In genomic region chr3:12516873-12517272, GRCh38 we compare ENCODE assay signal across 35 cellular contexts. TPM values are rescaled to one million over a fixed set of nuclear protein-coding genes. Genes with fewer than 3 reads are reported as not detected.
"Had no signal": no experiment of that assay in that cellular context is flagged by ENCODE, and none has a peak within 500 bp of the region (broad histone marks: within the 10 kb centered on the region; RNA-seq: fewer than 3 reads in every experiment).

No MANE protein-coding gene starts in this region.

- H3K4me3 ChIP-seq: body of pancreas, breast epithelium had no signal

- H3K4me1 ChIP-seq: breast epithelium had no signal

- H3K27me3 ChIP-seq: body of pancreas, brain microvascular endothelial cell, breast epithelium had no signal

- ATAC-seq: activated CD4-positive, alpha-beta T cell treated with anti-CD3 and anti-CD28 coated beads for 36 hours; activated CD4-positive, CD25-positive, alpha-beta regulatory T cell treated with anti-CD3 and anti-CD28 coated beads, Interleukin-2, amount 50 U/mL, for 24 hours; activated CD8-positive, alpha-beta memory T cell treated with anti-CD3 and anti-CD28 coated beads, Interleukin-2, amount 10 ng/mL, durations not matched to agents 7 days and 5 days; activated CD8-positive, alpha-beta T cell treated with anti-CD3 and anti-CD28 coated beads, Interleukin-2, amount 10 ng/mL, durations not matched to agents 7 days and 5 days; activated naive CD8-positive, alpha-beta T cell treated with anti-CD3 and anti-CD28 coated beads, Interleukin-2, amount 50 U/mL, for 24 hours; body of pancreas; WTC11 had no signal

- H3K27ac ChIP-seq: body of pancreas, brain microvascular endothelial cell, breast epithelium, WERI-Rb-1 had no signal

- H3K36me3 ChIP-seq: breast epithelium had no signal

- H3K9me3 ChIP-seq: body of pancreas, breast epithelium had no signal

- DNase-seq: activated CD4-positive, alpha-beta memory T cell treated with anti-CD3 and anti-CD28 coated beads, Interleukin-2, amount 10 ng/mL, durations not matched to agents 7 days and 5 days; activated CD4-positive, alpha-beta T cell treated with anti-CD3 and anti-CD28 coated beads for 1 hour; activated CD4-positive, alpha-beta T cell treated with anti-CD3 and anti-CD28 coated beads for 36 hours; activated CD4-positive, alpha-beta T cell treated with anti-CD3 and anti-CD28 coated beads for 48 hours; activated CD4-positive, alpha-beta T cell treated with anti-CD3 and anti-CD28 coated beads, Interleukin-2, amount 10 ng/mL, durations not matched to agents 7 days and 5 days; activated CD4-positive, alpha-beta T cell treated with anti-CD3 and anti-CD28 coated beads, Interleukin-2, amount 50 U/mL, for 48 hours; activated CD4-positive, CD25-positive, alpha-beta regulatory T cell; activated CD8-positive, alpha-beta memory T cell treated with anti-CD3 and anti-CD28 coated beads for 24 hours; activated CD8-positive, alpha-beta memory T cell treated with anti-CD3 and anti-CD28 coated beads, Interleukin-2, amount 10 ng/mL, durations not matched to agents 7 days and 5 days; activated CD8-positive, alpha-beta memory T cell treated with anti-CD3 and anti-CD28 coated beads, Interleukin-2, amount 50 U/mL, for 48 hours; activated CD8-positive, alpha-beta T cell treated with anti-CD3 and anti-CD28 coated beads, Interleukin-2, amount 10 ng/mL, durations not matched to agents 7 days and 5 days; activated effector memory CD4-positive, alpha-beta T cell treated with Interleukin-2 at 50 U/mL for 16 hours; activated gamma-delta T cell; activated naive CD4-positive, alpha-beta T cell treated with anti-CD3 and anti-CD28 coated beads, Interleukin-2, amount 10 ng/mL, durations not matched to agents 7 days and 5 days; activated naive CD4-positive, alpha-beta T cell treated with Interleukin-2 at 50 U/mL for 16 hours; activated naive CD8-positive, alpha-beta T cell treated with anti-CD3 and anti-CD28 coated beads, Interleukin-2, amount 10 ng/mL, durations not matched to agents 7 days and 5 days; activated naive CD8-positive, alpha-beta T cell treated with anti-CD3 and anti-CD28 coated beads, Interleukin-2, amount 50 U/mL, for 24 hours; activated T-cell treated with anti-CD3 and anti-CD28 coated beads, Interleukin-2, amount 50 U/mL, for 24 hours; activated T-cell treated with anti-CD3 and anti-CD28 coated beads, Interleukin-2, amount 50 U/mL, for 48 hours; amygdala; anterior cingulate cortex; brain microvascular endothelial cell; central memory CD4-positive, alpha-beta T cell; SW 1271; T-helper 1 cell; T-helper 2 cell; T-helper 9 cell; WERI-Rb-1 had no signal

- FAIRE-seq: astrocyte, TTC549 had no signal

RNA-seq across cellular contexts. Expression of gene MKRN2OS, which starts 28.4 kb away (rescaled TPM):
- total RNA-seq: activated CD4-positive, alpha-beta memory T cell treated with anti-CD3 and anti-CD28 coated beads, Interleukin-2, amount 10 ng/mL, durations not matched to agents 7 days and 5 days; activated CD4-positive, alpha-beta T cell treated with anti-CD3 and anti-CD28 coated beads for 36 hours; activated CD4-positive, alpha-beta T cell treated with anti-CD3 and anti-CD28 coated beads, Interleukin-2, amount 10 ng/mL, durations not matched to agents 7 days and 5 days; activated CD8-positive, alpha-beta memory T cell treated with anti-CD3 and anti-CD28 coated beads, Interleukin-2, amount 10 ng/mL, durations not matched to agents 7 days and 5 days; activated CD8-positive, alpha-beta T cell treated with anti-CD3 and anti-CD28 coated beads, Interleukin-2, amount 10 ng/mL, durations not matched to agents 7 days and 5 days; activated naive CD8-positive, alpha-beta T cell treated with anti-CD3 and anti-CD28 coated beads, Interleukin-2, amount 10 ng/mL, durations not matched to agents 7 days and 5 days; activated T-helper 2 cell treated with anti-CD3 and anti-CD28 coated beads, Interferon-gamma antibody, Interleukin-2, Interleukin-4, amounts not matched to agents 10 μg/mL and 5 μg/mL and 100 μg/mL, durations not matched to agents 14 hours and 24 hours and 36 hours; WTC11 had no signal
